In the genomic region with DNA sequence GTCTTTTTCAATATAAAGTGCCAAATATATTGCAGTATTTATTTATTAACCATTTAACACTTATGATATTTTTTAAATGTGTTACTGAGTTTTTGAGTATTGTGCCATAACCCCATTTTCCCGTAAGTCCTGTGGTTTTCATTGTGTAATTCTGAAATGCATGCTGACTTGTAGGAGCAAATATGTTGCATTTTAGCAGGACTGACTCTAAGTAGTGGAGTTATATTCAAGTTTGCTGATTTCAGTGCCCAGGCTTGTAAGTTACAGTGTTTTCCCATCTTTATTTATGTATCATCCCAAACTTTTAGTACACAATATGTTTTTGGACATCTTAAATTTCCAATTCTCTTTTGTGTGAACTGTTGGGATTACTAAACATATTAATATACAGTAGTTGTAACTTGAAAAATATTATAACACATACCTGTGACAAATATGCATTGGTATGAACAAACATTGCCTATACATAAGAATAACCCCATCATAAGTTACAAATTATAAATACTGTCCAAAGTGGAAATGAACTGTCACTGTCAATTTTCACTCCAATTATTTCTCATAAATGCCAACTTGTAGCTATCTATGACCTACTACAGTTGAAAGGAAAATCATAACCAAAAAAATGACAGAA, we compare ENCODE assay signal across 22 cellular contexts.
A peak's percentile ranks its signal among the peaks of the same experiment; 100 is the strongest.
DNase-seq lines count a peak whose midpoint lies in the region; ATAC-seq, FAIRE-seq and TF ChIP-seq lines count a peak whose summit lies in the region.
"Had no signal": no experiment of that assay in that cellular context is flagged by ENCODE, and none has a peak within 500 bp of the region (broad histone marks: within the 10 kb centered on the region; RNA-seq: fewer than 3 reads in every experiment).

No MANE protein-coding gene starts in this region.

- no peak overlapping the region for H3K14ac ChIP-seq in IMR-90 (replicated peaks; ENCODE audit: low read depth, low read length)

- H4K8ac ChIP-seq in IMR-90 (ENCODE audit: low read depth in 2 of 2, low read length in 2 of 2): no peak overlapping the region

- peaks cover 3% of the 10 kb centered on the region for H3K4me1 Mint-ChIP-seq in activated CD4-positive, alpha-beta T cell treated with anti-CD3 and anti-CD28 coated beads, Interleukin-2, amount 10 ng/mL, durations not matched to agents 24 days and 14 days

- H2AK9ac ChIP-seq in IMR-90 (replicated peaks; ENCODE audit: low read depth, low read length, poor library complexity): no peak overlapping the region

- POLR2A ChIA-PET in IMR-90 (lab: Charles Lee; ENCODE audit: unreplicated experiment): no interaction called here

- no TSS peak for BruUV-seq in IMR-90 (replicated peaks; lab: Mats Ljungman, UMichigan)

- no peak overlapping the region for H3K4me2 ChIP-seq in IMR-90 (ENCODE audit: low read depth, low read length)

- H4K5ac ChIP-seq in IMR-90 (ENCODE audit: low read depth, low read length): no peak overlapping the region

- dilution Hi-C loops in IMR-90 (cut with HindIII; ENCODE audit: low sequenced_read_pairs, unreplicated experiment): no loop called here

- no peaks in the 10 kb centered on the region for H3K36me3 ChIP-seq in IMR-90 (ENCODE audit: control insufficient read depth, insufficient read depth, low read length)
- H3K36me3 ChIP-seq in bronchial epithelial cell (ENCODE audit: control insufficient read depth, insufficient read depth, low read length): no peaks in the 10 kb centered on the region
- H3K36me3 ChIP-seq: BE2C, transverse colon had no signal

- H2AK5ac ChIP-seq in IMR-90 (ENCODE audit: low read depth, low read length): no peak overlapping the region

- FAIRE-seq in bronchial epithelial cell (lab: Jason Lieb, UNC): no peak
- FAIRE-seq: H1 had no signal

- H3K9me1 ChIP-seq in IMR-90 (ENCODE audit: insufficient read depth, low read length): no peaks in the 10 kb centered on the region

- no peak for TF ChIP-seq POLR2A in IMR-90 (IDR thresholded peaks at IDR 0.05; ENCODE audit: low read depth, low read length)

- no peak overlapping the region for H3K27ac ChIP-seq in IMR-90 (ENCODE audit: insufficient read depth, low read length)
- H3K27ac ChIP-seq: transverse colon had no signal

- H3K27me3 Mint-ChIP-seq in activated CD4-positive, alpha-beta T cell treated with anti-CD3 and anti-CD28 coated beads, Interleukin-2, amount 10 ng/mL, durations not matched to agents 24 days and 14 days: no peaks in the 10 kb centered on the region
- H3K27me3 Mint-ChIP-seq: activated CD8-positive, alpha-beta T cell treated with anti-CD3 and anti-CD28 coated beads for 36 hours; activated naive CD8-positive, alpha-beta T cell treated with anti-CD3 and anti-CD28 coated beads for 36 hours had no signal

- no peak overlapping the region for H2AFZ ChIP-seq in IMR-90 (replicated peaks; ENCODE audit: low read length, poor library complexity)

- DNase-seq in AG09319 (ENCODE audit: extremely low read depth, low read depth) (peak; percentile 28), IMR-90 (peak; percentile 55), bronchial epithelial cell (ENCODE audit: low read depth) (peak; percentile 76), myocyte (ENCODE audit: low read depth) (peak; percentile 14), left lobe of liver (ENCODE audit: low spot score) (no peak)
- DNase-seq in activated CD4-positive, alpha-beta T cell treated with anti-CD3 and anti-CD28 coated beads, Interleukin-2, amount 10 ng/mL, durations not matched to agents 24 days and 14 days: no peak
- DNase-seq in activated CD8-positive, alpha-beta memory T cell treated with anti-CD3 and anti-CD28 coated beads for 24 hours: no peak
- no peak for DNase-seq in stimulated activated CD4-positive, alpha-beta T cell treated with anti-CD3 and anti-CD28 coated beads, Interleukin-4, amount 100 ng/mL, for 4 hours
- DNase-seq: activated CD8-positive, alpha-beta T cell treated with anti-CD3 and anti-CD28 coated beads for 36 hours; activated naive CD8-positive, alpha-beta T cell treated with anti-CD3 and anti-CD28 coated beads for 36 hours; activated T-cell treated with anti-CD3 and anti-CD28 coated beads, Interleukin-2, amount 50 U/mL, for 48 hours; BE2C; cerebellar nuclear complex; effector memory CD4-positive, alpha-beta T cell; foreskin melanocyte; MM.1S; NCI-H2081; NCI-H510A; Right ventricle myocardium superior; stimulated activated naive CD8-positive, alpha-beta T cell treated with anti-CD3 and anti-CD28 coated beads, Interleukin-15, Interleukin-2, amounts not matched to agents 100 U/mL and 50 U/mL, for 24 hours; transverse colon had no signal

- intact Hi-C loops in IMR-90 (cut with micrococcal nuclease): loop anchor here (2.0 kb wide), 2 partner anchors 20 to 74 kb away; no protein-coding TSS in a partner anchor
- intact Hi-C loops in activated CD4-positive, alpha-beta T cell treated with anti-CD3 and anti-CD28 coated beads, Interleukin-2, amount 10 ng/mL, durations not matched to agents 24 days and 14 days (cut with micrococcal nuclease): no loop called here

- WGBS in IMR-90 (ENCODE audit: extremely low coverage in 2 of 2, insufficient read length in 1 of 2), 2 experiments: no CpG with 5 or more reads among the region's 1 CpG

- no peaks in the 10 kb centered on the region for H3K9me3 ChIP-seq in IMR-90 (ENCODE audit: control insufficient read depth, insufficient read depth, low read length)
- H3K9me3 ChIP-seq: BE2C had no signal

- H3K18ac ChIP-seq in IMR-90 (ENCODE audit: low read depth, low read length): peak overlapping the region; percentile 77; the same call in 1 of the 2 replicates

- no peak overlapping the region for H4K91ac ChIP-seq in IMR-90 (ENCODE audit: insufficient read depth, low read depth, low read length)

- no peak overlapping the region for H3K56ac ChIP-seq in IMR-90 (ENCODE audit: extremely low read depth, insufficient read depth, low read length)

- no peak overlapping the region for H3K27ac Mint-ChIP-seq in activated CD4-positive, alpha-beta T cell treated with anti-CD3 and anti-CD28 coated beads, Interleukin-2, amount 10 ng/mL, durations not matched to agents 24 days and 14 days
- H3K27ac Mint-ChIP-seq: activated CD8-positive, alpha-beta T cell treated with anti-CD3 and anti-CD28 coated beads for 36 hours; activated naive CD8-positive, alpha-beta T cell treated with anti-CD3 and anti-CD28 coated beads for 36 hours had no signal

- H2BK120ac ChIP-seq in IMR-90 (ENCODE audit: low read depth, low read length): no peak overlapping the region

- H3K4me3 Mint-ChIP-seq in activated CD4-positive, alpha-beta T cell treated with anti-CD3 and anti-CD28 coated beads, Interleukin-2, amount 10 ng/mL, durations not matched to agents 24 days and 14 days: no peak overlapping the region
- H3K4me3 Mint-ChIP-seq: activated CD8-positive, alpha-beta T cell treated with anti-CD3 and anti-CD28 coated beads for 36 hours; activated naive CD8-positive, alpha-beta T cell treated with anti-CD3 and anti-CD28 coated beads for 36 hours had no signal

- H3K4me1 ChIP-seq in IMR-90 (ENCODE audit: control insufficient read depth, insufficient read depth, low read length): no peaks in the 10 kb centered on the region
- H3K4me1 ChIP-seq: BE2C, transverse colon had no signal

- H3K79me1 ChIP-seq in IMR-90 (ENCODE audit: low read depth in 1 of 2, low read length in 2 of 2): no peaks in the 10 kb centered on the region

- peak; percentile 80 for ATAC-seq in IMR-90 (ENCODE audit: low read depth)
- ATAC-seq in left lobe of liver: no peak
- ATAC-seq: activated CD8-positive, alpha-beta T cell treated with anti-CD3 and anti-CD28 coated beads for 36 hours; stimulated activated naive CD8-positive, alpha-beta T cell treated with anti-CD3 and anti-CD28 coated beads, Interleukin-15, Interleukin-2, amounts not matched to agents 100 U/mL and 50 U/mL, for 24 hours had no signal

- no peaks in the 10 kb centered on the region for H4K20me1 ChIP-seq in IMR-90 (ENCODE audit: insufficient read depth, low read length)

- CTCF ChIA-PET in IMR-90 (lab: Yijun Ruan, JAX): no interaction called here

- no peak overlapping the region for H2BK20ac ChIP-seq in IMR-90 (ENCODE audit: low read depth, low read length)

- H3K36me3 Mint-ChIP-seq in activated CD4-positive, alpha-beta T cell treated with anti-CD3 and anti-CD28 coated beads, Interleukin-2, amount 10 ng/mL, durations not matched to agents 24 days and 14 days (ENCODE audit: low read depth): peaks cover 10% of the 10 kb centered on the region

- no peak for TF ChIP-seq RAD21 in IMR-90 (IDR thresholded peaks at IDR 0.05; ENCODE audit: low read length)

- in situ Hi-C loops in IMR-90 (cut with MboI; ENCODE audit: low sequenced_read_pairs): no loop called here

- H3K4me3 ChIP-seq in IMR-90 (ENCODE audit: insufficient read depth, low read depth, low read length) (no peak overlapping the region), bronchial epithelial cell (ENCODE audit: low read depth, low read length) (no peak overlapping the region)
- H3K4me3 ChIP-seq: transverse colon had no signal

- TF ChIP-seq CTCF in AG09319 (IDR thresholded peaks at IDR 0.05; ENCODE audit: low read depth, low read length) (no peak), IMR-90 (conservative IDR thresholded peaks at IDR 0.05; ENCODE audit: low read depth, low read length) (no peak), bronchial epithelial cell (IDR thresholded peaks at IDR 0.05; ENCODE audit: insufficient read depth, low read length, severe bottlenecking) (no peak)

- H3K23ac ChIP-seq in IMR-90 (ENCODE audit: low read depth, low read length): no peak overlapping the region

- H3K27me3 ChIP-seq in IMR-90 (ENCODE audit: control insufficient read depth, insufficient read depth, low read length): no peaks in the 10 kb centered on the region
- no peaks in the 10 kb centered on the region for H3K27me3 ChIP-seq in bronchial epithelial cell (ENCODE audit: control insufficient read depth, insufficient read depth, low read length)
- H3K27me3 ChIP-seq: BE2C, transverse colon had no signal

- H3K4ac ChIP-seq in IMR-90 (ENCODE audit: low read depth, low read length): no peak overlapping the region

- no peak overlapping the region for H2BK5ac ChIP-seq in IMR-90 (ENCODE audit: low read depth, low read length, poor library complexity, severe bottlenecking)

- H3K9ac ChIP-seq in IMR-90 (ENCODE audit: low read depth, low read length): no peak overlapping the region

- H3K9me3 Mint-ChIP-seq in activated CD4-positive, alpha-beta T cell treated with anti-CD3 and anti-CD28 coated beads, Interleukin-2, amount 10 ng/mL, durations not matched to agents 24 days and 14 days: peaks cover 24% of the 10 kb centered on the region

- no peak overlapping the region for H2BK15ac ChIP-seq in IMR-90 (ENCODE audit: low read depth, low read length)

TF ChIP-seq in IMR-90, 13 proteins besides CTCF, POLR2A, EP300 and RAD21:
- TF ChIP-seq MXI1 (IDR thresholded peaks at IDR 0.05; ENCODE audit: borderline replicate concordance, low read depth, low read length) (no peak), CEBPB (IDR thresholded peaks at IDR 0.05; ENCODE audit: low read depth, low read length) (peak; percentile 49)

Comparison
In these comparisons a context has a peak if more than half of its experiments do, and no peak if none do; other contexts are left out.
1. DNase-seq: peak in AG09319 (single experiment), IMR-90 (single experiment), bronchial epithelial cell (single experiment) and myocyte (single experiment); none in activated CD4-positive, alpha-beta T cell treated with anti-CD3 and anti-CD28 coated beads, Interleukin-2, amount 10 ng/mL, durations not matched to agents 24 days and 14 days (single experiment), activated CD8-positive, alpha-beta memory T cell treated with anti-CD3 and anti-CD28 coated beads for 24 hours (single experiment), left lobe of liver (single experiment) and stimulated activated CD4-positive, alpha-beta T cell treated with anti-CD3 and anti-CD28 coated beads, Interleukin-4, amount 100 ng/mL, for 4 hours (0 of 2).